18 cellular contexts compared by ENCODE assay signal in genomic region chr6:129014302-129014701, GRCh38.
DNase-seq lines count a peak whose midpoint lies in the region; ATAC-seq and TF ChIP-seq lines count a peak whose summit lies in the region.
"Had no signal": no experiment of that assay in that cellular context is flagged by ENCODE, and none has a peak within 500 bp of the region (broad histone marks: within the 10 kb centered on the region; RNA-seq: fewer than 3 reads in every experiment).

No MANE protein-coding gene starts in this region.

- peak; percentile 38 for ATAC-seq in HG02610 (IDR thresholded peaks at IDR 0.05; ENCODE audit: unreplicated experiment)
- ATAC-seq: GM23338, HCT116 had no signal

- H3K4me1 ChIP-seq in endodermal cell (ENCODE audit: control insufficient read depth, insufficient read depth, low read length): no peaks in the 10 kb centered on the region
- H3K4me1 ChIP-seq: BLaER1 had no signal

- peaks cover 3% of the 10 kb centered on the region for H3K9me3 ChIP-seq in endodermal cell (ENCODE audit: control insufficient read depth, low read length)
- H3K9me3 ChIP-seq: BLaER1 had no signal

- no peak overlapping the region for H3K4me3 Mint-ChIP-seq in endodermal cell
- no peak overlapping the region for H3K4me3 Mint-ChIP-seq in osteocyte (ENCODE audit: unreplicated experiment)
- H3K4me3 Mint-ChIP-seq: B cell; CD14-positive monocyte; CD4-positive, alpha-beta T cell; CD8-positive, alpha-beta memory T cell; GM23338; H9 had no signal

- DNase-seq in endodermal cell (no peak), SKM-1 (lab: John Stamatoyannopoulos, UW; ENCODE audit: unreplicated experiment) (no peak), C1 segment of cervical spinal cord (lab: John Stamatoyannopoulos, UW) (no peak), osteocyte (ENCODE audit: extremely low spot score, unreplicated experiment) (no peak)
- DNase-seq: CD4-positive, alpha-beta T cell; CD8-positive, alpha-beta memory T cell; DMS 273 treated with DMSO at 0.1 percent for 48 hours; DMS79; EL; GDM1; H9 had no signal

- H3K27me3 Mint-ChIP-seq in endodermal cell (ENCODE audit: insufficient read depth): no peaks in the 10 kb centered on the region
- peaks cover 21% of the 10 kb centered on the region for H3K27me3 Mint-ChIP-seq in osteocyte (ENCODE audit: unreplicated experiment)
- H3K27me3 Mint-ChIP-seq: B cell; CD4-positive, alpha-beta T cell; CD8-positive, alpha-beta memory T cell had no signal

- H3K4me3 ChIP-seq in endodermal cell (ENCODE audit: low read length): no peak overlapping the region
- H3K4me3 ChIP-seq: BLaER1, GM23338 had no signal

- H3K9ac ChIP-seq in endodermal cell (ENCODE audit: extremely low read depth, low read length, poor library complexity, severe bottlenecking): no peak overlapping the region
- H3K9ac ChIP-seq: BLaER1 had no signal

- H3K27me3 ChIP-seq in endodermal cell (ENCODE audit: control insufficient read depth, insufficient read depth, low read length, poor library complexity, severe bottlenecking): no peaks in the 10 kb centered on the region
- H3K27me3 ChIP-seq: BLaER1 had no signal

- no peaks in the 10 kb centered on the region for H3K36me3 Mint-ChIP-seq in endodermal cell (ENCODE audit: low read depth)
- no peaks in the 10 kb centered on the region for H3K36me3 Mint-ChIP-seq in osteocyte (ENCODE audit: unreplicated experiment)
- H3K36me3 Mint-ChIP-seq: CD14-positive monocyte; CD8-positive, alpha-beta memory T cell had no signal

- no peak overlapping the region for H3K27ac Mint-ChIP-seq in endodermal cell
- H3K27ac Mint-ChIP-seq in osteocyte (ENCODE audit: unreplicated experiment): no peak overlapping the region
- H3K27ac Mint-ChIP-seq: B cell; CD14-positive monocyte; CD4-positive, alpha-beta T cell; CD8-positive, alpha-beta memory T cell; GM23338; H9 had no signal

- H3K4me1 Mint-ChIP-seq in endodermal cell (peaks cover 8% of the 10 kb centered on the region), osteocyte (ENCODE audit: unreplicated experiment) (no peaks in the 10 kb centered on the region)
- H3K4me1 Mint-ChIP-seq: B cell; CD14-positive monocyte; CD8-positive, alpha-beta memory T cell had no signal

- H3K27ac ChIP-seq in VCaP (no peak overlapping the region), endodermal cell (ENCODE audit: low read depth, low read length) (no peak overlapping the region)
- H3K27ac ChIP-seq: BLaER1 had no signal

- H3K36me3 ChIP-seq in endodermal cell (ENCODE audit: control insufficient read depth, insufficient read depth, low read length): no peaks in the 10 kb centered on the region
- H3K36me3 ChIP-seq: BLaER1 had no signal

- TF ChIP-seq CTCF in VCaP (conservative IDR thresholded peaks at IDR 0.05): 0 out of 2 replicates have a peak, but pooled peaks have one; percentile 13
- TF ChIP-seq CTCF in endodermal cell (conservative IDR thresholded peaks at IDR 0.05): peak; percentile 25
- TF ChIP-seq CTCF in osteocyte (IDR thresholded peaks at IDR 0.05): no peak

- H3K9me3 Mint-ChIP-seq in endodermal cell (peaks cover 4% of the 10 kb centered on the region), osteocyte (ENCODE audit: unreplicated experiment) (no peaks in the 10 kb centered on the region)
- H3K9me3 Mint-ChIP-seq: CD4-positive, alpha-beta T cell; GM23338 had no signal

- WGBS in endodermal cell (ENCODE audit: insufficient coverage in 1 of 2, insufficient read length in 1 of 2), 2 experiments: 88 to 100% methylated on average over 1 to 2 of the region's 2 CpGs
